Comparison of ENCODE assay signal across 7 cellular contexts in genomic region chr19:41426952-41427646, GRCh38. TPM values are rescaled to one million over a fixed set of nuclear protein-coding genes. Genes with fewer than 3 reads are reported as not detected.
DNase-seq lines count a peak whose midpoint lies in the region; ATAC-seq and TF ChIP-seq lines count a peak whose summit lies in the region.

Gene B3GNT8 (minus strand): TSS chr19:41427374. CDS start chr19:41426778, 596 bp downstream.

- H3K4me2 ChIP-seq in GM23248 (ENCODE audit: unreplicated experiment), result peak within 1 kb of the TSS; percentile 79

- H3K4me3 ChIP-seq in GM23248 (peak within 1 kb of the TSS; percentile 71), urinary bladder (ENCODE audit: low read depth, low read length) (peak within 1 kb of the TSS; percentile 35)

- H3K4me1 ChIP-seq in GM23248 (ENCODE audit: insufficient read depth), result peaks cover 14% of the 10 kb centered on the region; the same call in 1 of the 2 replicates
- H3K4me1 ChIP-seq in urinary bladder (ENCODE audit: insufficient read depth), result no peaks in the 10 kb centered on the region

- H3K27ac ChIP-seq in GM23248, result peak within 1 kb of the TSS; percentile 29
- peak within 1 kb of the TSS; percentile 88 for H3K27ac ChIP-seq in urinary bladder (ENCODE audit: low read depth)

- no peaks in the 10 kb centered on the region for H3K36me3 ChIP-seq in GM23248 (ENCODE audit: low read depth)
- peaks cover 2% of the 10 kb centered on the region for H3K36me3 ChIP-seq in urinary bladder (ENCODE audit: insufficient read depth)

- in situ Hi-C loops in GM23248 (cut with MboI), result no loop called here

- no peaks in the 10 kb centered on the region for H3F3A ChIP-seq in GM23248 (ENCODE audit: insufficient read depth)

- TF ChIP-seq CTCF in omental fat pad (IDR thresholded peaks at IDR 0.05), result no peak

- peak; percentile 88 for ATAC-seq in omental fat pad (ENCODE audit: low FRiP score)

- H3K27me3 ChIP-seq in GM23248 (replicated peaks; ENCODE audit: insufficient read depth), result no peaks in the 10 kb centered on the region

- 5 to 7% methylated on average over 12 to 19 of the region's 19 CpGs for WGBS in GM23248 (ENCODE audit: low coverage in 1 of 2, low lambda C conversion rate in 2 of 2, missing lambda C conversion rate in 2 of 2), 2 experiments
- 9% methylated on average over 19 of the region's 19 CpGs for WGBS in urinary bladder

- no peaks in the 10 kb centered on the region for H3K79me2 ChIP-seq in GM23248 (ENCODE audit: insufficient read depth)

- H3K9ac ChIP-seq in GM23248, result peak within 1 kb of the TSS; percentile 80

- H4K20me1 ChIP-seq in GM23248 (ENCODE audit: insufficient read depth), result no peaks in the 10 kb centered on the region

- DNase-seq in GM23248 (peak; percentile 86), NOMO-1 (lab: John Stamatoyannopoulos, UW; ENCODE audit: unreplicated experiment in 2 of 2) (peak; percentile 83 to 92), foreskin melanocyte (peak; percentile 29), omental fat pad (ENCODE audit: low spot score) (no peak), middle frontal gyrus (ENCODE audit: extremely low spot score, low spot score) (no peak)
- DNase-seq in activated gamma-delta T cell treated with anti-CD3 and anti-CD28 coated beads, Interleukin-2, amount 50 U/mL, for 16 hours (ENCODE audit: low read depth), result peak; percentile 20

- H3K9me3 ChIP-seq in GM23248 (ENCODE audit: low read depth), result no peaks in the 10 kb centered on the region

- H2AFZ ChIP-seq in GM23248, result peak within 1 kb of the TSS; percentile 78

- H3K9me2 ChIP-seq in GM23248 (ENCODE audit: insufficient read depth), result no peaks in the 10 kb centered on the region

RNA-seq across cellular contexts. Expression of gene B3GNT8, which starts in this region (rescaled TPM):
- 5.0 and 5.9 TPM in 2 replicates for total RNA-seq in GM23248 (2014; rRNA removed; shearing (Covaris generic))
- 2.3 and 3.1 TPM in 2 replicates for polyA plus RNA-seq in GM23248 (2016; fragmentation: Nextera tagmentation; extraction: Ambion mirVana)
- total RNA-seq in omental fat pad, result 1 to 10 TPM; 1.0 to 7.2 (median 4.7) TPM
- total RNA-seq in urinary bladder, result 0.69 TPM
- polyA plus RNA-seq in urinary bladder, result 4.5 TPM

Comparison
In these comparisons a context has a peak if more than half of its experiments do, and no peak if none do; other contexts are left out.
1. DNase-seq: peak in GM23248 (single experiment), NOMO-1 (2 of 2), activated gamma-delta T cell treated with anti-CD3 and anti-CD28 coated beads, Interleukin-2, amount 50 U/mL, for 16 hours (single experiment) and foreskin melanocyte (single experiment); none in omental fat pad (single experiment) and middle frontal gyrus (single experiment).